8 cellular contexts compared by ENCODE assay signal in genomic region chr7:120988591-120989299, GRCh38. TPM values are rescaled to one million over a fixed set of nuclear protein-coding genes. Genes with fewer than 3 reads are reported as not detected.
DNase-seq lines count a peak whose midpoint lies in the region; ATAC-seq, FAIRE-seq and TF ChIP-seq lines count a peak whose summit lies in the region.

CPED1 (plus strand) TSS chr7:120988711; CDS start chr7:120989622, 911 bp downstream.

- H3K4me3 Mint-ChIP-seq in activated naive CD8-positive, alpha-beta T cell treated with anti-CD3 and anti-CD28 coated beads for 36 hours: peak within 1 kb of the TSS; percentile 75
- H3K4me3 Mint-ChIP-seq in glutamatergic neuron (ENCODE audit: unreplicated experiment): peak within 1 kb of the TSS; percentile 92

- no peak within 1 kb of the TSS for H3K9ac ChIP-seq in neuronal stem cell (ENCODE audit: low read depth, low read length, poor library complexity)

- H3K4me3 ChIP-seq in A673 (ENCODE audit: low read depth, low read length, poor library complexity, severe bottlenecking): peak within 1 kb of the TSS; percentile 38
- peak within 1 kb of the TSS in 1 of 2 donors; percentile 37 for H3K4me3 ChIP-seq in neuronal stem cell (ENCODE audit: low read length in 2 of 2)
- peak within 1 kb of the TSS; percentile 41 for H3K4me3 ChIP-seq in urinary bladder (ENCODE audit: low read depth, low read length)

- H2BK12ac ChIP-seq in neuronal stem cell (ENCODE audit: low read length): no peak within 1 kb of the TSS

- no TSS peak for BruUV-seq in A673 (replicated peaks; lab: Mats Ljungman, UMichigan)

- peak; percentile 31 for FAIRE-seq in GM18507 (lab: Jason Lieb, UNC)

- POLR2A ChIA-PET in A673 (lab: Charles Lee; ENCODE audit: low non-redundant PET): no interaction called here

- no peak within 1 kb of the TSS for H4K91ac ChIP-seq in neuronal stem cell (ENCODE audit: low read depth, low read length, poor library complexity)

- CTCF ChIA-PET in A673 (lab: Charles Lee): interaction anchor here (1.0 to 2.5 kb wide), 2 partner anchors 93 to 119 kb away, joined by 3 to 12 read pairs; no protein-coding TSS in a partner anchor

- no peak within 1 kb of the TSS for H3K23ac ChIP-seq in neuronal stem cell (ENCODE audit: low read depth, low read length, poor library complexity)

- H3K27ac ChIP-seq in A673 (ENCODE audit: low read depth, low read length, poor library complexity, severe bottlenecking) (no peak within 1 kb of the TSS), neuronal stem cell (replicated peaks; ENCODE audit: low read length) (no peak within 1 kb of the TSS), urinary bladder (ENCODE audit: low read depth) (peak within 1 kb of the TSS; percentile 62)

- no peak within 1 kb of the TSS for H3K4ac ChIP-seq in neuronal stem cell (ENCODE audit: low read length)

- H3K79me1 ChIP-seq in neuronal stem cell (ENCODE audit: low read depth, low read length): no peaks in the 10 kb centered on the region

- H3K27me3 Mint-ChIP-seq in activated naive CD8-positive, alpha-beta T cell treated with anti-CD3 and anti-CD28 coated beads for 36 hours: peaks cover 60% of the 10 kb centered on the region
- peaks cover 1% of the 10 kb centered on the region for H3K27me3 Mint-ChIP-seq in glutamatergic neuron (ENCODE audit: unreplicated experiment)

- H3K9me3 ChIP-seq in A673 (ENCODE audit: low read depth, low read length, poor library complexity, severe bottlenecking) (no peaks in the 10 kb centered on the region), neuronal stem cell (replicated peaks in 1 of 2; ENCODE audit: control insufficient read depth in 2 of 2, insufficient read depth in 1 of 2, low read depth in 1 of 2, low read length in 2 of 2) (no peaks in the 10 kb centered on the region)

- peak; percentile 73 for ATAC-seq in HG03045 (IDR thresholded peaks at IDR 0.05; ENCODE audit: unreplicated experiment)

- peaks cover 16% of the 10 kb centered on the region for H3K4me1 Mint-ChIP-seq in activated naive CD8-positive, alpha-beta T cell treated with anti-CD3 and anti-CD28 coated beads for 36 hours
- H3K4me1 Mint-ChIP-seq in glutamatergic neuron (ENCODE audit: low read depth, unreplicated experiment): peaks cover 2% of the 10 kb centered on the region

- peak within 1 kb of the TSS; percentile 84 for H2AFZ ChIP-seq in neuronal stem cell (ENCODE audit: low read length)

- H3K9me3 Mint-ChIP-seq in activated naive CD8-positive, alpha-beta T cell treated with anti-CD3 and anti-CD28 coated beads for 36 hours: no peaks in the 10 kb centered on the region
- no peaks in the 10 kb centered on the region for H3K9me3 Mint-ChIP-seq in glutamatergic neuron (ENCODE audit: unreplicated experiment)

- no peak within 1 kb of the TSS for H3K27ac Mint-ChIP-seq in activated naive CD8-positive, alpha-beta T cell treated with anti-CD3 and anti-CD28 coated beads for 36 hours
- H3K27ac Mint-ChIP-seq in glutamatergic neuron (ENCODE audit: unreplicated experiment): peak within 1 kb of the TSS; percentile 45

- no peak within 1 kb of the TSS for H2BK120ac ChIP-seq in neuronal stem cell (ENCODE audit: low read depth, low read length)

- peaks cover 30% of the 10 kb centered on the region for H3K4me1 ChIP-seq in A673 (ENCODE audit: insufficient read depth, low read length, poor library complexity, severe bottlenecking)
- H3K4me1 ChIP-seq in neuronal stem cell (ENCODE audit: control insufficient read depth in 2 of 2, insufficient read depth in 1 of 2, low read depth in 1 of 2, low read length in 2 of 2): peaks cover 0 to 6% of the 10 kb centered on the region in 2 donors
- no peaks in the 10 kb centered on the region for H3K4me1 ChIP-seq in urinary bladder (ENCODE audit: insufficient read depth)

- H3K36me3 Mint-ChIP-seq in activated naive CD8-positive, alpha-beta T cell treated with anti-CD3 and anti-CD28 coated beads for 36 hours: no peaks in the 10 kb centered on the region
- no peaks in the 10 kb centered on the region for H3K36me3 Mint-ChIP-seq in glutamatergic neuron (ENCODE audit: unreplicated experiment)

- H4K8ac ChIP-seq in neuronal stem cell (ENCODE audit: low read depth, low read length): no peak within 1 kb of the TSS

- H2BK15ac ChIP-seq in neuronal stem cell (ENCODE audit: low read length): no peak within 1 kb of the TSS

- no CpG with 5 or more reads among the region's 28 CpGs for WGBS in neuronal stem cell (ENCODE audit: extremely low coverage in 2 of 2, insufficient read length in 2 of 2, insufficient replicate concordance in 1 of 2), 2 donors
- WGBS in urinary bladder: under 1% methylated on average over 28 of the region's 28 CpGs

- no peaks in the 10 kb centered on the region for H3K36me3 ChIP-seq in A673 (ENCODE audit: insufficient read depth, low read length, poor library complexity, severe bottlenecking)
- H3K36me3 ChIP-seq in neuronal stem cell (replicated peaks in 1 of 2; ENCODE audit: control insufficient read depth in 2 of 2, insufficient read depth in 2 of 2, low read length in 2 of 2): no peaks in the 10 kb centered on the region
- H3K36me3 ChIP-seq in urinary bladder (ENCODE audit: insufficient read depth): no peaks in the 10 kb centered on the region

- DNase-seq in A673 (ENCODE audit: low spot score) (no peak), GM18507 (ENCODE audit: extremely low spot score, insufficient read length, low read depth) (peak; percentile 15), OCI-M1 (lab: John Stamatoyannopoulos, UW) (peak; percentile 75), glutamatergic neuron (peak; percentile 67), neuronal stem cell (ENCODE audit: low spot score) (peak; percentile 37)
- DNase-seq in activated naive CD8-positive, alpha-beta T cell treated with anti-CD3 and anti-CD28 coated beads for 36 hours: peak; percentile 45

- H3K18ac ChIP-seq in neuronal stem cell (ENCODE audit: low read length): no peak within 1 kb of the TSS

- intact Hi-C loops in A673 (cut with micrococcal nuclease; ENCODE audit: unreplicated experiment): loop anchor here (10.0 kb wide), 1 partner anchor 346 kb away; no protein-coding TSS in a partner anchor

- no peak for TF ChIP-seq CTCF in A673 (conservative IDR thresholded peaks at IDR 0.05; ENCODE audit: low read depth, low read length)
- no peak for TF ChIP-seq CTCF in glutamatergic neuron (IDR thresholded peaks at IDR 0.05; ENCODE audit: partially characterized antibody, unreplicated experiment)

- H2AK5ac ChIP-seq in neuronal stem cell (ENCODE audit: low read depth, low read length): no peak within 1 kb of the TSS

- H3K14ac ChIP-seq in neuronal stem cell (ENCODE audit: low read length): no peak within 1 kb of the TSS

- no peaks in the 10 kb centered on the region for H3K27me3 ChIP-seq in A673 (replicated peaks; ENCODE audit: insufficient read depth, low read depth, low read length, poor library complexity)
- peaks cover 0 to 19% (median 3%) of the 10 kb centered on the region in 3 experiments for H3K27me3 ChIP-seq in neuronal stem cell (ENCODE audit: control insufficient read depth in 3 of 3, insufficient read depth in 3 of 3, low read depth in 1 of 3, low read length in 3 of 3)

- peak within 1 kb of the TSS; percentile 54 for H3K4me2 ChIP-seq in neuronal stem cell (ENCODE audit: insufficient read depth, low read length, poor library complexity, severe bottlenecking)

- H2BK5ac ChIP-seq in neuronal stem cell (ENCODE audit: low read length): no peak within 1 kb of the TSS

RNA-seq across cellular contexts. Expression of gene CPED1, which starts in this region (rescaled TPM):
- total RNA-seq in A673 (2021) (0.15 TPM in 1 of 2 replicates, not detected in the other), glutamatergic neuron (ENCODE audit: unreplicated experiment) (not detected), urinary bladder (78.4 TPM)
- not detected for total RNA-seq in activated naive CD8-positive, alpha-beta T cell treated with anti-CD3 and anti-CD28 coated beads for 36 hours
- 0.01 TPM for polyA plus RNA-seq in neuronal stem cell (2013, experiment 1 of 2)
- not detected for polyA plus RNA-seq in neuronal stem cell (2013, experiment 2 of 2)
- 33.4 TPM for polyA plus RNA-seq in urinary bladder

Comparison
In these comparisons a context has a peak if more than half of its experiments do, and no peak if none do; other contexts are left out.
1. RNA of gene CPED1 (total RNA-seq): 78.4 TPM in urinary bladder (single experiment); 0.15 TPM in A673, not detected in activated naive CD8-positive, alpha-beta T cell treated with anti-CD3 and anti-CD28 coated beads for 36 hours and not detected in glutamatergic neuron (single experiment); every median in the first group is over 10 times any median in the second.
2. Peak in DNase-seq in activated naive CD8-positive, alpha-beta T cell treated with anti-CD3 and anti-CD28 coated beads for 36 hours; RNA of the gene not detected or under 1 TPM.
3. Peak in DNase-seq in glutamatergic neuron; RNA of the gene not detected or under 1 TPM.